ENCODE assay signal across 8 cellular contexts in the genomic region with DNA sequence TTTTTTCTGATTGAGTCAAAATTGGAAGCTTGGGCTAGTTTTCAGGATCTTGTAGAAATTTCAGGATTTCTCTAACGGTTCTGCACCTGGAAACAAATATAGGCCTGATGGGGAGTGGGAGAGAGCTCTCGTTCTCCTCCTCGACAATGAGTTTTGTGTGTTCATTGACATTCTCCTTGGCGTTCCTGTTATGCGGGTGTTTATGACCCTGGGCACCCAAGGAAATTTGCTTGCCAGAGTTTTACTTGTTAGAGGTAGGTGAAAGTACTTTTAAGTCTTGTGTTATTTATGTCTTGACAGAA. TPM values are rescaled to one million over a fixed set of nuclear protein-coding genes. Genes with fewer than 3 reads are reported as not detected.
DNase-seq lines count a peak whose midpoint lies in the region; ATAC-seq and TF ChIP-seq lines count a peak whose summit lies in the region.

No MANE protein-coding gene starts in this region.

- peak overlapping the region; percentile 93 for H3K4me3 ChIP-seq in SK-N-MC
- H3K4me3 ChIP-seq in epithelial cell of proximal tubule (ENCODE audit: low read depth, low read length): peak overlapping the region; percentile 90
- H3K4me3 ChIP-seq in rectal smooth muscle tissue (ENCODE audit: low read length): no peak overlapping the region

- peaks cover 31% of the 10 kb centered on the region for H3K36me3 Mint-ChIP-seq in Calu3 (ENCODE audit: insufficient read depth, unreplicated experiment)

- peak overlapping the region; percentile 79 for H3K9ac ChIP-seq in SK-N-MC (ENCODE audit: insufficient read length)
- no peak overlapping the region for H3K9ac ChIP-seq in rectal smooth muscle tissue (ENCODE audit: low read length)

- CTCF ChIA-PET in Calu3 (lab: Charles Lee): interaction anchor here (0.6 to 2.1 kb wide), 2 partner anchors 27 to 31 kb away, joined by 3 to 7 read pairs; no protein-coding TSS in a partner anchor

- peaks cover 55% of the 10 kb centered on the region for H3K4me1 Mint-ChIP-seq in Calu3 (ENCODE audit: low read depth, unreplicated experiment)

- H3K27ac ChIP-seq in SK-N-MC (peak overlapping the region; percentile 98), rectal smooth muscle tissue (ENCODE audit: low read depth, low read length) (peak overlapping the region; percentile 32)

- no peaks in the 10 kb centered on the region for H3K27me3 Mint-ChIP-seq in Calu3 (ENCODE audit: unreplicated experiment)

- no peak for ATAC-seq in GM18517 (IDR thresholded peaks at IDR 0.05; ENCODE audit: unreplicated experiment)

- peaks cover 12% of the 10 kb centered on the region; the same call in 1 of the 2 replicates for H3K36me3 ChIP-seq in SK-N-MC (ENCODE audit: insufficient read depth, low read length)
- H3K36me3 ChIP-seq in rectal smooth muscle tissue (ENCODE audit: control insufficient read depth, insufficient read depth, low read length): no peaks in the 10 kb centered on the region

- H3K9me3 ChIP-seq in SK-N-MC (ENCODE audit: low read depth, low read length): no peaks in the 10 kb centered on the region

- H3K27me3 ChIP-seq in rectal smooth muscle tissue (ENCODE audit: control insufficient read depth, insufficient read depth, low read length): no peaks in the 10 kb centered on the region

- H3K4me1 ChIP-seq in rectal smooth muscle tissue (ENCODE audit: control insufficient read depth, insufficient read depth, low read length): peaks cover 19% of the 10 kb centered on the region

- no peak for DNase-seq in Calu3
- DNase-seq in SK-N-MC (ENCODE audit: low read depth, low spot score): no peak
- DNase-seq in epithelial cell of proximal tubule (ENCODE audit: low read depth): no peak
- DNase-seq in NOMO-1 treated with dmso at 0.1 percent for 144 hours (lab: John Stamatoyannopoulos, UW; ENCODE audit: unreplicated experiment): no peak
- DNase-seq in stimulated activated CD4-positive, alpha-beta T cell treated with anti-CD3 and anti-CD28 coated beads, Interleukin-4, amount 100 ng/mL, for 4 hours: no peak
- DNase-seq in NCI-H1417 (lab: John Stamatoyannopoulos, UW): no peak

- peak overlapping the region; percentile 62 for H3K27ac Mint-ChIP-seq in Calu3 (ENCODE audit: unreplicated experiment)

- peak overlapping the region; percentile 88 for H3K4me3 Mint-ChIP-seq in Calu3 (ENCODE audit: low read depth, unreplicated experiment)

- TF ChIP-seq CTCF in Calu3 (IDR thresholded peaks at IDR 0.05; ENCODE audit: unreplicated experiment) (no peak), epithelial cell of proximal tubule (conservative IDR thresholded peaks at IDR 0.05; ENCODE audit: low read depth, low read length) (no peak)

- H3K9me3 Mint-ChIP-seq in Calu3 (ENCODE audit: low read depth, unreplicated experiment): no peaks in the 10 kb centered on the region

- intact Hi-C loops in Calu3 (cut with micrococcal nuclease; ENCODE audit: unreplicated experiment): no loop called here

- no TSS peak for BruUV-seq in Calu3 (replicated peaks; lab: Mats Ljungman, UMichigan)

RNA-seq across cellular contexts. Expression of a gene that starts 2.2 kb away (rescaled TPM):
- total RNA-seq in Calu3 (2022) (120 and 123 TPM in 2 replicates), epithelial cell of proximal tubule (20.7 and 34.2 TPM in 2 replicates)
